In genomic region chr6:159214281-159214680, GRCh38 we compare ENCODE assay signal across 13 cellular contexts.
DNase-seq lines count a peak whose midpoint lies in the region; TF ChIP-seq lines count a peak whose summit lies in the region.
"Had no signal": no experiment of that assay in that cellular context is flagged by ENCODE, and none has a peak within 500 bp of the region (broad histone marks: within the 10 kb centered on the region; RNA-seq: fewer than 3 reads in every experiment).

No MANE protein-coding gene starts in this region.

- peaks cover 14% of the 10 kb centered on the region for H3K27me3 Mint-ChIP-seq in nephron (ENCODE audit: low read depth)

- no peaks in the 10 kb centered on the region for H3K36me3 ChIP-seq in adipocyte (ENCODE audit: control insufficient read depth, insufficient read depth, low read length, severe bottlenecking)

- peaks cover 19% of the 10 kb centered on the region for H3K4me1 ChIP-seq in adipocyte (ENCODE audit: control insufficient read depth, insufficient read depth, low read length)
- H3K4me1 ChIP-seq: Caco-2 had no signal

- no peak overlapping the region for H3K9ac ChIP-seq in adipocyte (ENCODE audit: low read length)

- no peaks in the 10 kb centered on the region for H3K9me3 ChIP-seq in adipocyte (ENCODE audit: control insufficient read depth, low read length)
- H3K9me3 ChIP-seq: Caco-2 had no signal

- no peak overlapping the region for H3K4me3 Mint-ChIP-seq in nephron
- H3K4me3 Mint-ChIP-seq: B cell; CD4-positive, alpha-beta T cell; HFFc6 had no signal

- TF ChIP-seq CTCF in nephron (IDR thresholded peaks at IDR 0.05; ENCODE audit: unreplicated experiment in 3 of 3), result no peak

- peaks cover 32% of the 10 kb centered on the region for H3K4me1 Mint-ChIP-seq in nephron

- H3K9me3 Mint-ChIP-seq in nephron, result no peaks in the 10 kb centered on the region
- H3K9me3 Mint-ChIP-seq: CD4-positive, alpha-beta T cell; HFFc6 had no signal

- H3K27ac Mint-ChIP-seq in nephron, result peak overlapping the region; percentile 18 to 19 (median 18)
- H3K27ac Mint-ChIP-seq: B cell; CD4-positive, alpha-beta T cell; HFFc6 had no signal

- no peaks in the 10 kb centered on the region for H3K36me3 Mint-ChIP-seq in nephron (ENCODE audit: low read depth)

- no peak overlapping the region for H3K4me3 ChIP-seq in adipocyte (ENCODE audit: low read length)

- no peaks in the 10 kb centered on the region for H3K27me3 ChIP-seq in adipocyte (replicated peaks; ENCODE audit: control insufficient read depth, insufficient read depth, low read length)

- DNase-seq in EH (ENCODE audit: low read depth) (peak; percentile 57), adipocyte (ENCODE audit: low read depth) (peak; percentile 4), retina (no peak)
- no peak for DNase-seq in stimulated activated CD4-positive, alpha-beta T cell treated with anti-CD3 and anti-CD28 coated beads, Interleukin-4, amount 100 ng/mL, for 24 hours
- no peak for DNase-seq in NK-92 treated with Interleukin-12 subunit alpha and Interleukin-12 subunit beta, amount 100 ng/mL, for 24 hours (lab: John Stamatoyannopoulos, UW)
- DNase-seq: Caco-2; CD4-positive, alpha-beta T cell; GDM1; GOT3; H7; HFFc6 had no signal

Comparison
In these comparisons a context has a peak if more than half of its experiments do, and no peak if none do; other contexts are left out.
1. DNase-seq: peak in EH (single experiment) and adipocyte (single experiment); none in retina (single experiment), stimulated activated CD4-positive, alpha-beta T cell treated with anti-CD3 and anti-CD28 coated beads, Interleukin-4, amount 100 ng/mL, for 24 hours (single experiment) and NK-92 treated with Interleukin-12 subunit alpha and Interleukin-12 subunit beta, amount 100 ng/mL, for 24 hours (single experiment).